Comparison of ENCODE assay signal across 8 cellular contexts in genomic region chr11:114059984-114060401, GRCh38. TPM values are rescaled to one million over a fixed set of nuclear protein-coding genes. Genes with fewer than 3 reads are reported as not detected.
A peak's percentile ranks its signal among the peaks of the same experiment; 100 is the strongest.
DNase-seq lines count a peak whose midpoint lies in the region; ATAC-seq and TF ChIP-seq lines count a peak whose summit lies in the region.

No MANE protein-coding gene starts in this region.

- H3K36me3 ChIP-seq in neural progenitor cell, result no peaks in the 10 kb centered on the region

- peak overlapping the region; percentile 74 for H3K4me3 Mint-ChIP-seq in activated CD8-positive, alpha-beta memory T cell treated with anti-CD3 and anti-CD28 coated beads, Interleukin-2, amount 10 ng/mL, durations not matched to agents 7 days and 5 days
- H3K4me3 Mint-ChIP-seq in neural progenitor cell, result peak overlapping the region; percentile 99

- no peaks in the 10 kb centered on the region for H3K9me3 ChIP-seq in neural progenitor cell (ENCODE audit: low read depth)

- H3K79me2 ChIP-seq in neural progenitor cell (ENCODE audit: low read depth), result peaks cover 45% of the 10 kb centered on the region

- H3K4me1 ChIP-seq in neural progenitor cell, result peaks cover 44% of the 10 kb centered on the region

- peak overlapping the region; percentile 67 for H2AFZ ChIP-seq in neural progenitor cell (replicated peaks)

- H3K27ac ChIP-seq in neural progenitor cell, result no peak overlapping the region

- H3K4me3 ChIP-seq in fibroblast of mammary gland (ENCODE audit: control insufficient read depth, low read depth, low read length) (peak overlapping the region; percentile 87), neural progenitor cell (peak overlapping the region; percentile 70)

- TF ChIP-seq CTCF in fibroblast of mammary gland (conservative IDR thresholded peaks at IDR 0.05; ENCODE audit: control insufficient read depth, insufficient read depth, low read depth, low read length) (no peak), neural progenitor cell (IDR thresholded peaks at IDR 0.05) (no peak)

- peak; percentile 32 for ATAC-seq in activated CD8-positive, alpha-beta memory T cell treated with anti-CD3 and anti-CD28 coated beads, Interleukin-2, amount 10 ng/mL, durations not matched to agents 7 days and 5 days

- peaks cover 70% of the 10 kb centered on the region for H3K27me3 Mint-ChIP-seq in activated CD8-positive, alpha-beta memory T cell treated with anti-CD3 and anti-CD28 coated beads, Interleukin-2, amount 10 ng/mL, durations not matched to agents 7 days and 5 days
- H3K27me3 Mint-ChIP-seq in neural progenitor cell (ENCODE audit: insufficient read depth, low read depth), result peaks cover 23% of the 10 kb centered on the region

- H4K20me1 ChIP-seq in neural progenitor cell (ENCODE audit: low read depth), result peaks cover 38% of the 10 kb centered on the region

- no peaks in the 10 kb centered on the region for H3K36me3 Mint-ChIP-seq in activated CD8-positive, alpha-beta memory T cell treated with anti-CD3 and anti-CD28 coated beads, Interleukin-2, amount 10 ng/mL, durations not matched to agents 7 days and 5 days
- peaks cover 11% of the 10 kb centered on the region for H3K36me3 Mint-ChIP-seq in neural progenitor cell

- DNase-seq in NOMO-1 (lab: John Stamatoyannopoulos, UW; ENCODE audit: unreplicated experiment in 2 of 2), result peak; percentile 30 to 41
- no peak for DNase-seq in NOMO-1 treated with dmso at 0.1 percent for 144 hours (lab: John Stamatoyannopoulos, UW; ENCODE audit: unreplicated experiment)
- no peak for DNase-seq in activated CD8-positive, alpha-beta memory T cell treated with anti-CD3 and anti-CD28 coated beads, Interleukin-2, amount 10 ng/mL, durations not matched to agents 7 days and 5 days
- DNase-seq in fibroblast of mammary gland (ENCODE audit: low read depth), result peak; percentile 50
- peak; percentile 75 for DNase-seq in neural progenitor cell (ENCODE audit: low spot score)
- no peak for DNase-seq in kidney glomerular epithelial cell (lab: John Stamatoyannopoulos, UW)
- no peak for DNase-seq in NCI-H2029 (lab: John Stamatoyannopoulos, UW)
- DNase-seq in HuH-7.5 (ENCODE audit: low spot score), result no peak

- peak overlapping the region; percentile 1 for H3K9ac ChIP-seq in neural progenitor cell

- no peaks in the 10 kb centered on the region for H3K9me3 Mint-ChIP-seq in activated CD8-positive, alpha-beta memory T cell treated with anti-CD3 and anti-CD28 coated beads, Interleukin-2, amount 10 ng/mL, durations not matched to agents 7 days and 5 days (ENCODE audit: low read depth)
- H3K9me3 Mint-ChIP-seq in neural progenitor cell, result no peaks in the 10 kb centered on the region

- peak overlapping the region; percentile 98 for H3K4me2 ChIP-seq in neural progenitor cell

- peaks cover 90% of the 10 kb centered on the region for H3K27me3 ChIP-seq in neural progenitor cell

- H3F3A ChIP-seq in neural progenitor cell (ENCODE audit: low read depth), result peaks cover 40% of the 10 kb centered on the region

- CTCF ChIA-PET in activated CD8-positive, alpha-beta memory T cell treated with anti-CD3 and anti-CD28 coated beads, Interleukin-2, amount 10 ng/mL, durations not matched to agents 7 days and 5 days (lab: Charles Lee), result interaction anchor here (0.8 to 3.0 kb wide), 9 partner anchors 12 to 200 kb away, joined by 3 to 22 read pairs (median 3); no protein-coding TSS in a partner anchor

- peaks cover 15% of the 10 kb centered on the region for H3K4me1 Mint-ChIP-seq in activated CD8-positive, alpha-beta memory T cell treated with anti-CD3 and anti-CD28 coated beads, Interleukin-2, amount 10 ng/mL, durations not matched to agents 7 days and 5 days
- peaks cover 58% of the 10 kb centered on the region for H3K4me1 Mint-ChIP-seq in neural progenitor cell

- peak overlapping the region; percentile 45 for H3K27ac Mint-ChIP-seq in activated CD8-positive, alpha-beta memory T cell treated with anti-CD3 and anti-CD28 coated beads, Interleukin-2, amount 10 ng/mL, durations not matched to agents 7 days and 5 days
- peak overlapping the region; percentile 96 for H3K27ac Mint-ChIP-seq in neural progenitor cell

RNA-seq across cellular contexts. Expression of gene ZBTB16, which starts 0.5 kb away (rescaled TPM):
- 1 to 10 TPM; 3.2 to 3.9 TPM for total RNA-seq in activated CD8-positive, alpha-beta memory T cell treated with anti-CD3 and anti-CD28 coated beads, Interleukin-2, amount 10 ng/mL, durations not matched to agents 7 days and 5 days
- total RNA-seq in neural progenitor cell (ENCODE audit: low replicate concordance), result 17.7 and 29.7 TPM in 2 replicates

Comparison
In these comparisons a context has a peak if more than half of its experiments do, and no peak if none do; other contexts are left out.
1. DNase-seq: peak in NOMO-1 (2 of 2), fibroblast of mammary gland (single experiment) and neural progenitor cell (single experiment); none in NOMO-1 treated with dmso at 0.1 percent for 144 hours (single experiment), activated CD8-positive, alpha-beta memory T cell treated with anti-CD3 and anti-CD28 coated beads, Interleukin-2, amount 10 ng/mL, durations not matched to agents 7 days and 5 days (single experiment), kidney glomerular epithelial cell (single experiment), NCI-H2029 (single experiment) and HuH-7.5 (single experiment).